Comparison of ENCODE assay signal across 32 cellular contexts in the genomic region with DNA sequence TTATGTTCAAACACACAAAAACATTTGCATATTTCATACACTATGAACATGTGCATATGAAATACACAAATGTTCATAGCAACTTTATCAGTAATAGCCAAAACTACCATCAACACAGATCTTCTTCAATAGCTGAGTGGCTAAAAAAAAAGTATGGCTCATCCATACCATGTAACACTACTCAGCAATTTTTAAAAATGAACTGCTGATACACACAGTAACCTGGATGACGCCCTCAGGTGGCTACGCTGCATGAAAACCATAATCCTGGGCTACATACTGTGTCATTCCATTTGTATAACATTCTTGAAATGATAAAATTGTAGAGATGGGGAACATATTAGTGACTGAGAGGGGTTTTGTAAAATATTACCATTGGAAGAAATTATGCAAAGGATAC.
"Had no signal": no experiment of that assay in that cellular context is flagged by ENCODE, and none has a peak within 500 bp of the region (broad histone marks: within the 10 kb centered on the region; RNA-seq: fewer than 3 reads in every experiment).

No MANE protein-coding gene starts in this region.

- FAIRE-seq: endometrium, TTC549 had no signal

- H3K36me3 Mint-ChIP-seq: activated naive CD4-positive, alpha-beta T cell treated with anti-CD3 and anti-CD28 coated beads, Interleukin-2, amount 10 ng/mL, durations not matched to agents 7 days and 5 days; activated naive CD4-positive, alpha-beta T cell treated with anti-CD3 and anti-CD28 coated beads, Interleukin-2, amount 50 U/mL, for 72 hours; activated naive CD8-positive, alpha-beta T cell treated with anti-CD3 and anti-CD28 coated beads, Interleukin-2, amount 10 ng/mL, durations not matched to agents 7 days and 5 days; brain; WTC11 had no signal

- H3K27me3 Mint-ChIP-seq: activated CD4-positive, alpha-beta memory T cell treated with anti-CD3 and anti-CD28 coated beads, Interleukin-2, amount 10 ng/mL, durations not matched to agents 7 days and 5 days; activated CD4-positive, alpha-beta T cell treated with anti-CD3 and anti-CD28 coated beads, Interleukin-2, amount 10 ng/mL, durations not matched to agents 7 days and 5 days; activated naive CD4-positive, alpha-beta T cell treated with anti-CD3 and anti-CD28 coated beads, Interleukin-2, amount 10 ng/mL, durations not matched to agents 7 days and 5 days; activated naive CD8-positive, alpha-beta T cell treated with anti-CD3 and anti-CD28 coated beads, Interleukin-2, amount 10 ng/mL, durations not matched to agents 7 days and 5 days; activated T-cell treated with anti-CD3 and anti-CD28 coated beads, Interleukin-2, amount 50 U/mL, for 24 hours had no signal

- H3K4me3 ChIP-seq: ascending aorta, breast epithelium, cardiac muscle cell, colonic mucosa, gastrocnemius medialis, heart left ventricle had no signal

- H3K27me3 ChIP-seq: ascending aorta, breast epithelium, cardiac muscle cell, colonic mucosa, foreskin keratinocyte, gastrocnemius medialis, heart left ventricle had no signal

- H3K9me3 ChIP-seq: ascending aorta, breast epithelium, colonic mucosa, gastrocnemius medialis, heart left ventricle had no signal

- H3K4me1 Mint-ChIP-seq: activated CD4-positive, alpha-beta memory T cell treated with anti-CD3 and anti-CD28 coated beads, Interleukin-2, amount 10 ng/mL, durations not matched to agents 7 days and 5 days; activated CD4-positive, alpha-beta T cell treated with anti-CD3 and anti-CD28 coated beads, Interleukin-2, amount 10 ng/mL, durations not matched to agents 7 days and 5 days; activated naive CD4-positive, alpha-beta T cell treated with anti-CD3 and anti-CD28 coated beads, Interleukin-2, amount 10 ng/mL, durations not matched to agents 7 days and 5 days; activated naive CD8-positive, alpha-beta T cell treated with anti-CD3 and anti-CD28 coated beads, Interleukin-2, amount 10 ng/mL, durations not matched to agents 7 days and 5 days had no signal

- H3K4me1 ChIP-seq: ascending aorta, breast epithelium, colonic mucosa, gastrocnemius medialis had no signal

- H3K9me3 Mint-ChIP-seq: activated CD4-positive, alpha-beta memory T cell treated with anti-CD3 and anti-CD28 coated beads, Interleukin-2, amount 10 ng/mL, durations not matched to agents 7 days and 5 days; activated CD4-positive, alpha-beta T cell treated with anti-CD3 and anti-CD28 coated beads, Interleukin-2, amount 10 ng/mL, durations not matched to agents 7 days and 5 days; activated naive CD4-positive, alpha-beta T cell treated with anti-CD3 and anti-CD28 coated beads, Interleukin-2, amount 10 ng/mL, durations not matched to agents 7 days and 5 days; activated naive CD4-positive, alpha-beta T cell treated with anti-CD3 and anti-CD28 coated beads, Interleukin-2, amount 50 U/mL, for 72 hours; activated naive CD8-positive, alpha-beta T cell treated with anti-CD3 and anti-CD28 coated beads, Interleukin-2, amount 10 ng/mL, durations not matched to agents 7 days and 5 days; brain; WTC11 had no signal

- H3K36me3 ChIP-seq: ascending aorta, breast epithelium, cardiac muscle cell, colonic mucosa, gastrocnemius medialis, heart left ventricle had no signal

- DNase-seq: activated CD4-positive, alpha-beta memory T cell treated with anti-CD3 and anti-CD28 coated beads, Interleukin-2, amount 10 ng/mL, durations not matched to agents 7 days and 5 days; activated CD4-positive, alpha-beta T cell treated with anti-CD3 and anti-CD28 coated beads for 1 hour; activated CD4-positive, alpha-beta T cell treated with anti-CD3 and anti-CD28 coated beads for 4 hours; activated CD4-positive, alpha-beta T cell treated with anti-CD3 and anti-CD28 coated beads, Interleukin-2, amount 10 ng/mL, durations not matched to agents 7 days and 5 days; activated CD4-positive, alpha-beta T cell treated with anti-CD3 and anti-CD28 coated beads, Interleukin-2, amount 50 U/mL, for 4 hours; activated CD8-positive, alpha-beta memory T cell treated with anti-CD3 and anti-CD28 coated beads, Interleukin-2, amount 50 U/mL, for 48 hours; activated gamma-delta T cell; activated naive CD4-positive, alpha-beta T cell; activated naive CD4-positive, alpha-beta T cell treated with anti-CD3 and anti-CD28 coated beads, Interleukin-2, amount 10 ng/mL, durations not matched to agents 7 days and 5 days; activated naive CD8-positive, alpha-beta T cell treated with anti-CD3 and anti-CD28 coated beads, Interleukin-2, amount 10 ng/mL, durations not matched to agents 7 days and 5 days; activated T-cell treated with anti-CD3 and anti-CD28 coated beads for 4 hours; activated T-cell treated with anti-CD3 and anti-CD28 coated beads, Interleukin-2, amount 50 U/mL, for 24 hours; activated T-cell treated with anti-CD3 and anti-CD28 coated beads, Interleukin-2, amount 50 U/mL, for 72 hours; central memory CD4-positive, alpha-beta T cell; cerebellar nuclear complex; colonic mucosa; effector CD8-positive, alpha-beta T cell; foreskin keratinocyte; gastrocnemius medialis; glutamatergic neuron; heart left ventricle; T-helper 2 cell had no signal

- H3K4me3 Mint-ChIP-seq: activated CD4-positive, alpha-beta memory T cell treated with anti-CD3 and anti-CD28 coated beads, Interleukin-2, amount 10 ng/mL, durations not matched to agents 7 days and 5 days; activated CD4-positive, alpha-beta T cell treated with anti-CD3 and anti-CD28 coated beads, Interleukin-2, amount 10 ng/mL, durations not matched to agents 7 days and 5 days; activated naive CD4-positive, alpha-beta T cell treated with anti-CD3 and anti-CD28 coated beads, Interleukin-2, amount 10 ng/mL, durations not matched to agents 7 days and 5 days; activated naive CD8-positive, alpha-beta T cell treated with anti-CD3 and anti-CD28 coated beads, Interleukin-2, amount 10 ng/mL, durations not matched to agents 7 days and 5 days; activated T-cell treated with anti-CD3 and anti-CD28 coated beads, Interleukin-2, amount 50 U/mL, for 24 hours; activated T-cell treated with anti-CD3 and anti-CD28 coated beads, Interleukin-2, amount 50 U/mL, for 72 hours; brain; WTC11 had no signal

- H3K27ac Mint-ChIP-seq: activated CD4-positive, alpha-beta memory T cell treated with anti-CD3 and anti-CD28 coated beads, Interleukin-2, amount 10 ng/mL, durations not matched to agents 7 days and 5 days; activated CD4-positive, alpha-beta T cell treated with anti-CD3 and anti-CD28 coated beads, Interleukin-2, amount 10 ng/mL, durations not matched to agents 7 days and 5 days; activated naive CD4-positive, alpha-beta T cell treated with anti-CD3 and anti-CD28 coated beads, Interleukin-2, amount 50 U/mL, for 72 hours; activated naive CD8-positive, alpha-beta T cell treated with anti-CD3 and anti-CD28 coated beads, Interleukin-2, amount 10 ng/mL, durations not matched to agents 7 days and 5 days; activated T-cell treated with anti-CD3 and anti-CD28 coated beads, Interleukin-2, amount 50 U/mL, for 24 hours; activated T-cell treated with anti-CD3 and anti-CD28 coated beads, Interleukin-2, amount 50 U/mL, for 72 hours; brain; WTC11 had no signal

- ATAC-seq: activated naive CD4-positive, alpha-beta T cell treated with anti-CD3 and anti-CD28 coated beads, Interleukin-2, amount 50 U/mL, for 72 hours; activated T-cell treated with anti-CD3 and anti-CD28 coated beads, Interleukin-2, amount 50 U/mL, for 72 hours; esophagus mucosa; foreskin keratinocyte; gastrocnemius medialis; heart left ventricle; WTC11 had no signal

- H3K27ac ChIP-seq: ascending aorta, breast epithelium, cardiac muscle cell, colonic mucosa, foreskin keratinocyte, gastrocnemius medialis, heart left ventricle, VCaP had no signal
